Comparison of ENCODE assay signal across 10 cellular contexts in genomic region chr17:66275651-66276050, GRCh38. TPM values are rescaled to one million over a fixed set of nuclear protein-coding genes. Genes with fewer than 3 reads are reported as not detected.
DNase-seq lines count a peak whose midpoint lies in the region; ATAC-seq, FAIRE-seq and TF ChIP-seq lines count a peak whose summit lies in the region.
"Had no signal": no experiment of that assay in that cellular context is flagged by ENCODE, and none has a peak within 500 bp of the region (broad histone marks: within the 10 kb centered on the region; RNA-seq: fewer than 3 reads in every experiment).

No MANE protein-coding gene starts in this region.

- 64 to 77% (median 69%) methylated on average over 6 of the region's 6 CpGs for WGBS in stomach, 5 donors
- WGBS in endodermal cell (ENCODE audit: insufficient coverage in 1 of 2, insufficient read length in 1 of 2), 2 experiments = 91% methylated on average over 4 to 6 of the region's 6 CpGs

- intact Hi-C loops in stomach (cut with DNase I; ENCODE audit: low total_unique reads) (no loop called here), kidney (cut with DNase I) (no loop called here)

- no peaks in the 10 kb centered on the region for H3K9me3 ChIP-seq in SJSA1 (replicated peaks)
- H3K9me3 ChIP-seq in stomach = peaks cover 0 to 6% (median 5%) of the 10 kb centered on the region in 4 donors
- no peaks in the 10 kb centered on the region for H3K9me3 ChIP-seq in kidney (ENCODE audit: control insufficient read depth in 1 of 2, low read length in 2 of 2)
- H3K9me3 ChIP-seq in endodermal cell (ENCODE audit: control insufficient read depth, low read length) = peaks cover 13% of the 10 kb centered on the region

- no peaks in the 10 kb centered on the region for H3K36me3 ChIP-seq in SJSA1
- no peaks in the 10 kb centered on the region for H3K36me3 ChIP-seq in stomach
- H3K36me3 ChIP-seq in kidney (ENCODE audit: control insufficient read depth in 1 of 2, insufficient read depth in 2 of 2, low read length in 2 of 2) = no peaks in the 10 kb centered on the region
- no peaks in the 10 kb centered on the region for H3K36me3 ChIP-seq in endodermal cell (ENCODE audit: control insufficient read depth, insufficient read depth, low read length)
- H3K36me3 ChIP-seq: cardiac muscle cell had no signal

- H3K27ac Mint-ChIP-seq in activated naive CD4-positive, alpha-beta T cell treated with anti-CD3 and anti-CD28 coated beads, Interleukin-2, amount 10 ng/mL, durations not matched to agents 7 days and 5 days = no peak overlapping the region
- H3K27ac Mint-ChIP-seq in endodermal cell = no peak overlapping the region
- H3K27ac Mint-ChIP-seq: mesothelial cell of epicardium had no signal

- H3K36me3 Mint-ChIP-seq in activated naive CD4-positive, alpha-beta T cell treated with anti-CD3 and anti-CD28 coated beads, Interleukin-2, amount 10 ng/mL, durations not matched to agents 7 days and 5 days = no peaks in the 10 kb centered on the region
- H3K36me3 Mint-ChIP-seq in endodermal cell (ENCODE audit: low read depth) = no peaks in the 10 kb centered on the region
- H3K36me3 Mint-ChIP-seq: mesothelial cell of epicardium had no signal

- CTCF ChIA-PET in activated naive CD4-positive, alpha-beta T cell treated with anti-CD3 and anti-CD28 coated beads, Interleukin-2, amount 10 ng/mL, durations not matched to agents 7 days and 5 days (lab: Charles Lee) = no interaction called here

- no peak for TF ChIP-seq EP300 in stomach (IDR thresholded peaks at IDR 0.05)

- H3K27me3 Mint-ChIP-seq in activated naive CD4-positive, alpha-beta T cell treated with anti-CD3 and anti-CD28 coated beads, Interleukin-2, amount 10 ng/mL, durations not matched to agents 7 days and 5 days = peaks cover 36% of the 10 kb centered on the region
- no peaks in the 10 kb centered on the region for H3K27me3 Mint-ChIP-seq in endodermal cell (ENCODE audit: insufficient read depth)

- peaks cover 50% of the 10 kb centered on the region for H3K4me1 ChIP-seq in SJSA1 (replicated peaks)
- H3K4me1 ChIP-seq in stomach = peaks cover 0 to 15% (median 4%) of the 10 kb centered on the region in 4 donors
- no peaks in the 10 kb centered on the region for H3K4me1 ChIP-seq in kidney (ENCODE audit: control insufficient read depth in 1 of 2, insufficient read depth in 1 of 2, low read depth in 1 of 2, low read length in 2 of 2)
- H3K4me1 ChIP-seq in endodermal cell (ENCODE audit: control insufficient read depth, insufficient read depth, low read length) = no peaks in the 10 kb centered on the region

- no peak for TF ChIP-seq POLR2A in stomach (IDR thresholded peaks at IDR 0.05)

- no peak overlapping the region for H3K4me3 Mint-ChIP-seq in activated naive CD4-positive, alpha-beta T cell treated with anti-CD3 and anti-CD28 coated beads, Interleukin-2, amount 10 ng/mL, durations not matched to agents 7 days and 5 days
- H3K4me3 Mint-ChIP-seq in endodermal cell = no peak overlapping the region
- H3K4me3 Mint-ChIP-seq: mesothelial cell of epicardium had no signal

- H3K27ac ChIP-seq in SJSA1 (peak overlapping the region; percentile 41), stomach (peak overlapping the region in 1 of 5 donors; percentile 40), kidney (ENCODE audit: low read depth in 2 of 2, low read length in 2 of 2) (no peak overlapping the region), endodermal cell (ENCODE audit: low read depth, low read length) (no peak overlapping the region)
- H3K27ac ChIP-seq: cardiac muscle cell had no signal

- no peak for ATAC-seq in GM21825 (IDR thresholded peaks at IDR 0.05; ENCODE audit: unreplicated experiment)

- H3K9ac ChIP-seq in kidney (ENCODE audit: low read length in 2 of 2) (no peak overlapping the region), endodermal cell (ENCODE audit: extremely low read depth, low read length, poor library complexity, severe bottlenecking) (no peak overlapping the region)

- H3K9me3 Mint-ChIP-seq in activated naive CD4-positive, alpha-beta T cell treated with anti-CD3 and anti-CD28 coated beads, Interleukin-2, amount 10 ng/mL, durations not matched to agents 7 days and 5 days = no peaks in the 10 kb centered on the region
- peaks cover 13% of the 10 kb centered on the region for H3K9me3 Mint-ChIP-seq in endodermal cell

- peak; percentile 19 for DNase-seq in activated naive CD4-positive, alpha-beta T cell treated with Interleukin-2 at 50 U/mL for 16 hours
- no peak for DNase-seq in activated naive CD4-positive, alpha-beta T cell treated with anti-CD3 and anti-CD28 coated beads, Interleukin-2, amount 10 ng/mL, durations not matched to agents 7 days and 5 days
- DNase-seq in SJSA1 (ENCODE audit: low read depth in 1 of 2, low spot score in 2 of 2) (peak; percentile 99), fibroblast of the aortic adventitia (ENCODE audit: low read depth) (peak; percentile 98), stomach (peak; percentile 42), kidney (no peak), endodermal cell (no peak)

- TF ChIP-seq CTCF in fibroblast of the aortic adventitia (IDR thresholded peaks at IDR 0.05; ENCODE audit: insufficient read depth, low read length) (no peak), stomach (IDR thresholded peaks at IDR 0.05) (no peak), kidney (IDR thresholded peaks at IDR 0.05; ENCODE audit: borderline replicate concordance, extremely low read depth, insufficient read depth) (no peak), endodermal cell (conservative IDR thresholded peaks at IDR 0.05) (no peak)

- H3K4me3 ChIP-seq in SJSA1 (no peak overlapping the region), fibroblast of the aortic adventitia (ENCODE audit: low read depth, low read length) (no peak overlapping the region), stomach (no peak overlapping the region), kidney (ENCODE audit: low read length in 2 of 2) (no peak overlapping the region), endodermal cell (ENCODE audit: low read length) (no peak overlapping the region)
- H3K4me3 ChIP-seq: cardiac muscle cell had no signal

- FAIRE-seq in kidney (lab: Jason Lieb, UNC) = no peak

- H3K4me1 Mint-ChIP-seq in activated naive CD4-positive, alpha-beta T cell treated with anti-CD3 and anti-CD28 coated beads, Interleukin-2, amount 10 ng/mL, durations not matched to agents 7 days and 5 days = no peaks in the 10 kb centered on the region
- H3K4me1 Mint-ChIP-seq in endodermal cell = peaks cover 7% of the 10 kb centered on the region

- H3K27me3 ChIP-seq in SJSA1 (replicated peaks) (no peaks in the 10 kb centered on the region), stomach (no peaks in the 10 kb centered on the region), endodermal cell (ENCODE audit: control insufficient read depth, insufficient read depth, low read length, poor library complexity, severe bottlenecking) (no peaks in the 10 kb centered on the region)
- H3K27me3 ChIP-seq: cardiac muscle cell had no signal

RNA-seq across cellular contexts. Expression of gene PRKCA, which starts 26.8 kb away (rescaled TPM):
- 19.1 and 36.1 TPM in 2 replicates for total RNA-seq in SJSA1 (2014; rRNA removed; shearing (Covaris generic))
- total RNA-seq in fibroblast of the aortic adventitia (ENCODE audit: low replicate concordance) = 14.1 and 43.7 TPM in 2 replicates
- total RNA-seq in stomach = 10 to 100 TPM; 11.6 to 41.1 (median 14.0) TPM
- 1 to 10 TPM; 2.1 to 4.6 (median 4.1) TPM for polyA plus RNA-seq in stomach
- total RNA-seq in kidney = 50.8 TPM
- 8.0 TPM for polyA plus RNA-seq in kidney (ENCODE audit: insufficient read depth, low read depth, low replicate concordance)
- 10 to 100 TPM in 1 of 2 donors, 1 to 10 TPM in 1; 8.7 to 14.6 TPM for total RNA-seq in endodermal cell
- polyA plus RNA-seq in endodermal cell (2013, experiment 1 of 2) = 8.0 TPM
- 8.9 TPM for polyA plus RNA-seq in endodermal cell (2013, experiment 2 of 2)

RNA-seq across cellular contexts. Expression of gene APOH, which starts 46.4 kb away (rescaled TPM):
- not detected in 2 replicates for total RNA-seq in SJSA1 (2014; rRNA removed; shearing (Covaris generic))
- total RNA-seq in fibroblast of the aortic adventitia (ENCODE audit: low replicate concordance) (not detected in 2 replicates), stomach (10 to 100 TPM in 1 of 5 donors, 1 to 10 TPM in 1, not detected in 3; 3.7 to 22.8 TPM), kidney (not detected), endodermal cell (not detected)
- polyA plus RNA-seq in stomach (1 to 10 TPM in 2 of 3 donors, under 1 TPM in 1; 0.87 to 2.0 (median 1.6) TPM), kidney (ENCODE audit: insufficient read depth, low read depth, low replicate concordance) (13.5 TPM)
- not detected for polyA plus RNA-seq in endodermal cell (2013, experiment 1 of 2)
- not detected for polyA plus RNA-seq in endodermal cell (2013, experiment 2 of 2)
- total RNA-seq: cardiac muscle cell, mesothelial cell of epicardium had no signal
- polyA plus RNA-seq: cardiac muscle cell had no signal

Comparison
In these comparisons a context has a peak if more than half of its experiments do, and no peak if none do; other contexts are left out.
1. DNase-seq: peak in activated naive CD4-positive, alpha-beta T cell treated with Interleukin-2 at 50 U/mL for 16 hours (single experiment), SJSA1 (2 of 2), fibroblast of the aortic adventitia (single experiment) and stomach (single experiment); none in activated naive CD4-positive, alpha-beta T cell treated with anti-CD3 and anti-CD28 coated beads, Interleukin-2, amount 10 ng/mL, durations not matched to agents 7 days and 5 days (single experiment), kidney (single experiment) and endodermal cell (single experiment).